8 cellular contexts compared by ENCODE assay signal in genomic region chr22:31211504-31211861, GRCh38. TPM values are rescaled to one million over a fixed set of nuclear protein-coding genes. Genes with fewer than 3 reads are reported as not detected.
DNase-seq lines count a peak whose midpoint lies in the region; ATAC-seq and TF ChIP-seq lines count a peak whose summit lies in the region.

No MANE protein-coding gene starts in this region.

- peak overlapping the region; percentile 92 for H3K27ac Mint-ChIP-seq in activated CD4-positive, alpha-beta T cell treated with anti-CD3 and anti-CD28 coated beads, Interleukin-2, amount 10 ng/mL, durations not matched to agents 7 days and 5 days
- peak overlapping the region; percentile 90 for H3K27ac Mint-ChIP-seq in activated naive CD8-positive, alpha-beta T cell treated with anti-CD3 and anti-CD28 coated beads, Interleukin-2, amount 10 ng/mL, durations not matched to agents 7 days and 5 days

- no peaks in the 10 kb centered on the region for H3K9me3 Mint-ChIP-seq in activated CD4-positive, alpha-beta T cell treated with anti-CD3 and anti-CD28 coated beads, Interleukin-2, amount 10 ng/mL, durations not matched to agents 7 days and 5 days
- H3K9me3 Mint-ChIP-seq in activated naive CD8-positive, alpha-beta T cell treated with anti-CD3 and anti-CD28 coated beads, Interleukin-2, amount 10 ng/mL, durations not matched to agents 7 days and 5 days, result no peaks in the 10 kb centered on the region

- H3K27me3 ChIP-seq in right lobe of liver (no peaks in the 10 kb centered on the region), thymus (ENCODE audit: control insufficient read depth, insufficient read depth) (no peaks in the 10 kb centered on the region)

- peaks cover 51% of the 10 kb centered on the region for H3K4me1 Mint-ChIP-seq in activated CD4-positive, alpha-beta T cell treated with anti-CD3 and anti-CD28 coated beads, Interleukin-2, amount 10 ng/mL, durations not matched to agents 7 days and 5 days
- H3K4me1 Mint-ChIP-seq in activated naive CD8-positive, alpha-beta T cell treated with anti-CD3 and anti-CD28 coated beads, Interleukin-2, amount 10 ng/mL, durations not matched to agents 7 days and 5 days, result peaks cover 29% of the 10 kb centered on the region

- intact Hi-C loops in right lobe of liver (cut with DNase I), result no loop called here

- CTCF ChIA-PET in activated CD4-positive, alpha-beta T cell treated with anti-CD3 and anti-CD28 coated beads, Interleukin-2, amount 10 ng/mL, durations not matched to agents 7 days and 5 days (lab: Charles Lee), result interaction anchor here (0.6 to 13.2 kb wide), 13 partner anchors 9 to 1229 kb away, joined by 3 to 110 read pairs (median 4); partner anchors contain the start of gene PIK3IP1

- H3K4me1 ChIP-seq in right lobe of liver, result peaks cover 0 to 48% (median 22%) of the 10 kb centered on the region in 4 donors
- H3K4me1 ChIP-seq in thymus (ENCODE audit: control insufficient read depth, insufficient read depth, low read length), result peaks cover 20% of the 10 kb centered on the region

- H3K36me3 ChIP-seq in right lobe of liver (peaks cover 0 to 5% (median 0%) of the 10 kb centered on the region in 4 donors), thymus (ENCODE audit: control insufficient read depth, insufficient read depth) (peaks cover 4% of the 10 kb centered on the region)

- no peak for TF ChIP-seq POLR2A in right lobe of liver (IDR thresholded peaks at IDR 0.05)

- peaks cover 10% of the 10 kb centered on the region for H3K36me3 Mint-ChIP-seq in activated CD4-positive, alpha-beta T cell treated with anti-CD3 and anti-CD28 coated beads, Interleukin-2, amount 10 ng/mL, durations not matched to agents 7 days and 5 days (ENCODE audit: low read depth)
- peaks cover 9% of the 10 kb centered on the region for H3K36me3 Mint-ChIP-seq in activated naive CD8-positive, alpha-beta T cell treated with anti-CD3 and anti-CD28 coated beads, Interleukin-2, amount 10 ng/mL, durations not matched to agents 7 days and 5 days

- peak; percentile 2 for ATAC-seq in activated naive CD8-positive, alpha-beta T cell treated with anti-CD3 and anti-CD28 coated beads, Interleukin-2, amount 10 ng/mL, durations not matched to agents 7 days and 5 days (ENCODE audit: low read depth)
- ATAC-seq in right lobe of liver, result no peak

- POLR2A ChIA-PET in activated CD4-positive, alpha-beta T cell treated with anti-CD3 and anti-CD28 coated beads, Interleukin-2, amount 10 ng/mL, durations not matched to agents 7 days and 5 days (lab: Charles Lee), result no interaction called here
- POLR2A ChIA-PET in activated naive CD8-positive, alpha-beta T cell treated with anti-CD3 and anti-CD28 coated beads, Interleukin-2, amount 10 ng/mL, durations not matched to agents 7 days and 5 days (lab: Charles Lee), result interaction anchor here (0.6 to 4.3 kb wide), 10 partner anchors 14 to 242 kb away, joined by 3 to 25 read pairs (median 4); partner anchors contain the start of genes MORC2, PIK3IP1 and TUG1

- H3K27ac ChIP-seq in right lobe of liver (peak overlapping the region in 2 of 3 donors; percentile 75 to 92), thymus (ENCODE audit: low read depth) (peak overlapping the region; percentile 64)

- TF ChIP-seq CTCF in right lobe of liver (IDR thresholded peaks at IDR 0.05), result no peak

- peak overlapping the region; percentile 90 for H3K4me3 Mint-ChIP-seq in activated CD4-positive, alpha-beta T cell treated with anti-CD3 and anti-CD28 coated beads, Interleukin-2, amount 10 ng/mL, durations not matched to agents 7 days and 5 days
- peak overlapping the region; percentile 87 for H3K4me3 Mint-ChIP-seq in activated naive CD8-positive, alpha-beta T cell treated with anti-CD3 and anti-CD28 coated beads, Interleukin-2, amount 10 ng/mL, durations not matched to agents 7 days and 5 days

- no peak for DNase-seq in activated CD4-positive, alpha-beta T cell treated with anti-CD3 and anti-CD28 coated beads, Interleukin-2, amount 10 ng/mL, durations not matched to agents 7 days and 5 days
- DNase-seq in activated CD4-positive, alpha-beta T cell treated with anti-CD3 and anti-CD28 coated beads, Interleukin-2, amount 50 U/mL, for 48 hours, result no peak
- no peak for DNase-seq in activated naive CD8-positive, alpha-beta T cell treated with anti-CD3 and anti-CD28 coated beads, Interleukin-2, amount 10 ng/mL, durations not matched to agents 7 days and 5 days
- DNase-seq in right lobe of liver, result no peak
- DNase-seq in activated CD8-positive, alpha-beta memory T cell treated with anti-CD3 and anti-CD28 coated beads for 24 hours, result no peak
- no peak for DNase-seq in NCI-H2081 (lab: John Stamatoyannopoulos, UW)
- DNase-seq in activated CD4-positive, CD25-positive, alpha-beta regulatory T cell treated with anti-CD3 and anti-CD28 coated beads, Interleukin-2, amount 50 U/mL, for 72 hours, result no peak

- no peaks in the 10 kb centered on the region for H3K9me3 ChIP-seq in right lobe of liver
- H3K9me3 ChIP-seq in thymus (ENCODE audit: control insufficient read depth), result no peaks in the 10 kb centered on the region

- H3K27me3 Mint-ChIP-seq in activated CD4-positive, alpha-beta T cell treated with anti-CD3 and anti-CD28 coated beads, Interleukin-2, amount 10 ng/mL, durations not matched to agents 7 days and 5 days, result no peaks in the 10 kb centered on the region
- H3K27me3 Mint-ChIP-seq in activated naive CD8-positive, alpha-beta T cell treated with anti-CD3 and anti-CD28 coated beads, Interleukin-2, amount 10 ng/mL, durations not matched to agents 7 days and 5 days, result no peaks in the 10 kb centered on the region

- H3K4me3 ChIP-seq in right lobe of liver (peak overlapping the region in 1 of 3 donors; percentile 92), thymus (ENCODE audit: low read length) (peak overlapping the region; percentile 66)

- 74% methylated on average over 5 of the region's 7 CpGs for WGBS in right lobe of liver (ENCODE audit: insufficient coverage, low coverage, low lambda C conversion rate, missing lambda C conversion rate)
- WGBS in thymus, result 92% methylated on average over 7 of the region's 7 CpGs

RNA-seq across cellular contexts. Expression of gene LIMK2, which starts 0.6 kb away (rescaled TPM):
- total RNA-seq in activated CD4-positive, alpha-beta T cell treated with anti-CD3 and anti-CD28 coated beads, Interleukin-2, amount 10 ng/mL, durations not matched to agents 7 days and 5 days, result 10 to 100 TPM; 48.6 to 54.5 TPM
- 10 to 100 TPM; 38.9 to 39.9 TPM for total RNA-seq in activated naive CD8-positive, alpha-beta T cell treated with anti-CD3 and anti-CD28 coated beads, Interleukin-2, amount 10 ng/mL, durations not matched to agents 7 days and 5 days
- 10 to 100 TPM in 4 of 6 experiments, 1 to 10 TPM in 2; 6.3 to 47.9 (median 19.6) TPM for total RNA-seq in right lobe of liver
- 32.6 TPM for polyA plus RNA-seq in thymus

RNA-seq across cellular contexts. Expression of gene RNF185, which starts 51.5 kb away (rescaled TPM):
- total RNA-seq in activated CD4-positive, alpha-beta T cell treated with anti-CD3 and anti-CD28 coated beads, Interleukin-2, amount 10 ng/mL, durations not matched to agents 7 days and 5 days, result 10 to 100 TPM; 19.7 to 20.4 TPM
- 10 to 100 TPM; 21.8 to 22.4 TPM for total RNA-seq in activated naive CD8-positive, alpha-beta T cell treated with anti-CD3 and anti-CD28 coated beads, Interleukin-2, amount 10 ng/mL, durations not matched to agents 7 days and 5 days
- total RNA-seq in right lobe of liver, result 10 to 100 TPM; 28.7 to 40.8 (median 37.4) TPM
- 21.7 TPM for polyA plus RNA-seq in thymus
